1 cellular context compared by ENCODE assay signal in genomic region chr11:121892131-121892681, GRCh38.
TF ChIP-seq lines count a peak whose summit lies in the region.

No MANE protein-coding gene starts in this region.

TF ChIP-seq in WTC11, 78 proteins besides CTCF, POLR2A, EP300 and RAD21 (continued from another document):
- no peak for TF ChIP-seq ATF3 (CRISPR knock-in tag; conservative IDR thresholded peaks at IDR 0.05)
- TF ChIP-seq CDX4 (CRISPR knock-in tag; IDR thresholded peaks at IDR 0.05; ENCODE audit: borderline replicate concordance): no peak
- no peak for TF ChIP-seq ZNF532 (CRISPR knock-in tag; IDR thresholded peaks at IDR 0.05; ENCODE audit: borderline replicate concordance)
- no peak for TF ChIP-seq ATF1 (CRISPR knock-in tag; IDR thresholded peaks at IDR 0.05)
- TF ChIP-seq, protein P1, sequence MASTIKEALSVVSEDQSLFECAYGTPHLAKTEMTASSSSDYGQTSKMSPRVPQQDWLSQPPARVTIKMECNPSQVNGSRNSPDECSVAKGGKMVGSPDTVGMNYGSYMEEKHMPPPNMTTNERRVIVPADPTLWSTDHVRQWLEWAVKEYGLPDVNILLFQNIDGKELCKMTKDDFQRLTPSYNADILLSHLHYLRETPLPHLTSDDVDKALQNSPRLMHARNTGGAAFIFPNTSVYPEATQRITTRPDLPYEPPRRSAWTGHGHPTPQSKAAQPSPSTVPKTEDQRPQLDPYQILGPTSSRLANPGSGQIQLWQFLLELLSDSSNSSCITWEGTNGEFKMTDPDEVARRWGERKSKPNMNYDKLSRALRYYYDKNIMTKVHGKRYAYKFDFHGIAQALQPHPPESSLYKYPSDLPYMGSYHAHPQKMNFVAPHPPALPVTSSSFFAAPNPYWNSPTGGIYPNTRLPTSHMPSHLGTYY (CRISPR knock-in tag; IDR thresholded peaks at IDR 0.05): no peak
- no peak for TF ChIP-seq FOXP1 (CRISPR knock-in tag; IDR thresholded peaks at IDR 0.05; ENCODE audit: borderline replicate concordance)
- no peak for TF ChIP-seq ESRRA (CRISPR knock-in tag; IDR thresholded peaks at IDR 0.05; ENCODE audit: borderline replicate concordance)
- no peak for TF ChIP-seq AFF4 (CRISPR knock-in tag; IDR thresholded peaks at IDR 0.05; ENCODE audit: borderline replicate concordance)
- TF ChIP-seq TCF7 (CRISPR knock-in tag; IDR thresholded peaks at IDR 0.05; ENCODE audit: low read depth): no peak
- TF ChIP-seq ZNF138 (CRISPR knock-in tag; conservative IDR thresholded peaks at IDR 0.05): no peak
- TF ChIP-seq NR3C1 (CRISPR knock-in tag; conservative IDR thresholded peaks at IDR 0.05; ENCODE audit: low read depth): no peak
- no peak for TF ChIP-seq E2F5 (CRISPR knock-in tag; IDR thresholded peaks at IDR 0.05)
- TF ChIP-seq TP53 (CRISPR knock-in tag; IDR thresholded peaks at IDR 0.05): no peak
TF ChIP-seq in WTC11: peak in this region for 0.
